ENCODE assay signal across 1 cellular context in genomic region chr14:98816718-98817117, GRCh38.
TF ChIP-seq lines count a peak whose summit lies in the region.

No MANE protein-coding gene starts in this region.

TF ChIP-seq in GM23338, 12 proteins besides CTCF, POLR2A, EP300 and RAD21:
- TF ChIP-seq ZNF462 (CRISPR knock-in tag; IDR thresholded peaks at IDR 0.05) (no peak), CREB1 (CRISPR knock-in tag; IDR thresholded peaks at IDR 0.05; ENCODE audit: low read depth) (no peak), POLR2AphosphoS5 (IDR thresholded peaks at IDR 0.05; ENCODE audit: low read depth) (no peak), REST (IDR thresholded peaks at IDR 0.05; ENCODE audit: unreplicated experiment) (no peak), ZNF331 (CRISPR knock-in tag; IDR thresholded peaks at IDR 0.05; ENCODE audit: low read depth) (no peak), EZH2phosphoT487 (IDR thresholded peaks at IDR 0.05; ENCODE audit: unreplicated experiment) (no peak), NANOG (IDR thresholded peaks at IDR 0.05; ENCODE audit: borderline replicate concordance) (no peak), EZH2 (IDR thresholded peaks at IDR 0.05; ENCODE audit: low read depth, unreplicated experiment) (no peak), ZNF114 (CRISPR knock-in tag; IDR thresholded peaks at IDR 0.05) (no peak), ETS1 (IDR thresholded peaks at IDR 0.05) (no peak), STAT1 (IDR thresholded peaks at IDR 0.05; ENCODE audit: unreplicated experiment) (no peak), JUNB (IDR thresholded peaks at IDR 0.05; ENCODE audit: unreplicated experiment) (no peak)
